ENCODE assay signal across 1 cellular context in the genomic region with DNA sequence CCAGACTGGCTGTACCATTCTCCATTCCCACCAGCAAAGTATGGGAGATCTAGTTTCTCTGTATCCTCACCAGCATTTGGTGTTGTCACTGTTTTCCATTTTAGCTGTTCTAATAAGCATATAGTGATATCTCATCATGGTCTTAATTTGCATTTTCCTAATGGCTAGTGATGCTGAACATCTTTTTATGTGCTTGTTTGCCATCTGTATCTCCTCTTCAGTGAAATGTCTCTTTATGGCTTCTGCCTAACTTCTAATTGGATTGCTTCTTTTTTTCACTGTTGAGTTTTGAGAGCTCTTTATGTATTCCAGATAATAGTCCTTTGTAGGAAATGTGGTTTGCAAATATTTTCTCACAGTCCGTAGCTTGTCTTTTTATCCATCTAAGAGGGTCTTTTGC.
A peak's percentile ranks its signal among the peaks of the same experiment; 100 is the strongest.
TF ChIP-seq lines count a peak whose summit lies in the region.

No MANE protein-coding gene starts in this region.

TF ChIP-seq in K562, 482 proteins besides CTCF, POLR2A, EP300 and RAD21 (continued from another document):
- TF ChIP-seq, protein P1, sequence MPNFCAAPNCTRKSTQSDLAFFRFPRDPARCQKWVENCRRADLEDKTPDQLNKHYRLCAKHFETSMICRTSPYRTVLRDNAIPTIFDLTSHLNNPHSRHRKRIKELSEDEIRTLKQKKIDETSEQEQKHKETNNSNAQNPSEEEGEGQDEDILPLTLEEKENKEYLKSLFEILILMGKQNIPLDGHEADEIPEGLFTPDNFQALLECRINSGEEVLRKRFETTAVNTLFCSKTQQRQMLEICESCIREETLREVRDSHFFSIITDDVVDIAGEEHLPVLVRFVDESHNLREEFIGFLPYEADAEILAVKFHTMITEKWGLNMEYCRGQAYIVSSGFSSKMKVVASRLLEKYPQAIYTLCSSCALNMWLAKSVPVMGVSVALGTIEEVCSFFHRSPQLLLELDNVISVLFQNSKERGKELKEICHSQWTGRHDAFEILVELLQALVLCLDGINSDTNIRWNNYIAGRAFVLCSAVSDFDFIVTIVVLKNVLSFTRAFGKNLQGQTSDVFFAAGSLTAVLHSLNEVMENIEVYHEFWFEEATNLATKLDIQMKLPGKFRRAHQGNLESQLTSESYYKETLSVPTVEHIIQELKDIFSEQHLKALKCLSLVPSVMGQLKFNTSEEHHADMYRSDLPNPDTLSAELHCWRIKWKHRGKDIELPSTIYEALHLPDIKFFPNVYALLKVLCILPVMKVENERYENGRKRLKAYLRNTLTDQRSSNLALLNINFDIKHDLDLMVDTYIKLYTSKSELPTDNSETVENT (CRISPR knock-in tag; IDR thresholded peaks at IDR 0.05) = no peak
- peak; percentile 12 for TF ChIP-seq RBM25 (IDR thresholded peaks at IDR 0.05; ENCODE audit: low read depth, low read length, severe bottlenecking)
TF ChIP-seq in K562: peak in this region for 1.
